ENCODE assay signal across 18 cellular contexts in genomic region chr13:110227416-110227815, GRCh38.
DNase-seq lines count a peak whose midpoint lies in the region; ATAC-seq and TF ChIP-seq lines count a peak whose summit lies in the region.
"Had no signal": no experiment of that assay in that cellular context is flagged by ENCODE, and none has a peak within 500 bp of the region (broad histone marks: within the 10 kb centered on the region; RNA-seq: fewer than 3 reads in every experiment).

No MANE protein-coding gene starts in this region.

- H3K4me3 ChIP-seq in endodermal cell (ENCODE audit: low read length) (no peak overlapping the region), thoracic aorta (no peak overlapping the region), HAP-1 (no peak overlapping the region)
- H3K4me3 ChIP-seq: GM12878, MG63, PC-9 had no signal

- peak overlapping the region; percentile 26 for H3K27ac Mint-ChIP-seq in HFFc6
- H3K27ac Mint-ChIP-seq in endodermal cell = peak overlapping the region; percentile 23
- H3K27ac Mint-ChIP-seq in osteocyte (ENCODE audit: unreplicated experiment) = peak overlapping the region; percentile 90
- H3K27ac Mint-ChIP-seq: CD4-positive, CD25-positive, alpha-beta regulatory T cell had no signal

- ATAC-seq in thoracic aorta (ENCODE audit: insufficient number of reproducible peaks, low FRiP score, low read depth) (no peak), HG03039 (IDR thresholded peaks at IDR 0.05; ENCODE audit: unreplicated experiment) (no peak)
- ATAC-seq: GM12878 had no signal

- no peaks in the 10 kb centered on the region for H3K27me3 ChIP-seq in endodermal cell (ENCODE audit: control insufficient read depth, insufficient read depth, low read length, poor library complexity, severe bottlenecking)
- H3K27me3 ChIP-seq in thoracic aorta (replicated peaks; ENCODE audit: insufficient read depth) = no peaks in the 10 kb centered on the region
- H3K27me3 ChIP-seq in HAP-1 (ENCODE audit: low read depth) = peaks cover 4% of the 10 kb centered on the region; the same call in 1 of the 2 replicates
- H3K27me3 ChIP-seq: MG63 had no signal

- H3K36me3 Mint-ChIP-seq in HFFc6 (ENCODE audit: low read depth) (peaks cover 5% of the 10 kb centered on the region), endodermal cell (ENCODE audit: low read depth) (peaks cover 28% of the 10 kb centered on the region), osteocyte (ENCODE audit: unreplicated experiment) (peaks cover 13% of the 10 kb centered on the region)
- H3K36me3 Mint-ChIP-seq: CD4-positive, CD25-positive, alpha-beta regulatory T cell had no signal

- H3K36me3 ChIP-seq in endodermal cell (ENCODE audit: control insufficient read depth, insufficient read depth, low read length) (peaks cover 27% of the 10 kb centered on the region), thoracic aorta (no peaks in the 10 kb centered on the region), HAP-1 (replicated peaks) (no peaks in the 10 kb centered on the region)
- H3K36me3 ChIP-seq: MG63 had no signal

- in situ Hi-C loops in HAP-1 (cut with MboI; ENCODE audit: low sequenced_read_pairs) = loop anchor here (10.0 kb wide), 1 partner anchor 187 kb away; no protein-coding TSS in a partner anchor

- no peaks in the 10 kb centered on the region for H3K9me3 ChIP-seq in endodermal cell (ENCODE audit: control insufficient read depth, low read length)
- H3K9me3 ChIP-seq in thoracic aorta = no peaks in the 10 kb centered on the region
- H3K9me3 ChIP-seq in HAP-1 = no peaks in the 10 kb centered on the region
- H3K9me3 ChIP-seq: MG63 had no signal

- H3K9ac ChIP-seq in endodermal cell (ENCODE audit: extremely low read depth, low read length, poor library complexity, severe bottlenecking) = no peak overlapping the region

- 91 to 100% methylated on average over 2 to 3 of the region's 3 CpGs for WGBS in endodermal cell (ENCODE audit: insufficient coverage in 1 of 2, insufficient read length in 1 of 2), 2 experiments

- H3K27me3 Mint-ChIP-seq in HFFc6 (ENCODE audit: insufficient read depth) = peaks cover 5% of the 10 kb centered on the region; the same call in 1 of the 2 replicates
- H3K27me3 Mint-ChIP-seq in endodermal cell (ENCODE audit: insufficient read depth) = no peaks in the 10 kb centered on the region
- H3K27me3 Mint-ChIP-seq in osteocyte (ENCODE audit: unreplicated experiment) = no peaks in the 10 kb centered on the region

- H3K9me3 Mint-ChIP-seq in HFFc6 = no peaks in the 10 kb centered on the region
- no peaks in the 10 kb centered on the region for H3K9me3 Mint-ChIP-seq in endodermal cell
- H3K9me3 Mint-ChIP-seq in osteocyte (ENCODE audit: unreplicated experiment) = no peaks in the 10 kb centered on the region

- H3K27ac ChIP-seq in endodermal cell (ENCODE audit: low read depth, low read length) = no peak overlapping the region
- H3K27ac ChIP-seq in thoracic aorta = peak overlapping the region; percentile 50 to 51

- DNase-seq in HFFc6 (no peak), endodermal cell (no peak), osteocyte (ENCODE audit: extremely low spot score, unreplicated experiment) (no peak), thoracic aorta (ENCODE audit: low spot score) (no peak), NCI-H510A (lab: John Stamatoyannopoulos, UW) (no peak), HAP-1 (ENCODE audit: low spot score in 2 of 2) (no peak)
- DNase-seq: ACHN; Calu3; CD4-positive, CD25-positive, alpha-beta regulatory T cell; DMS79; MG63; NCI-H1105; NCI-H187; NCI-H446; NCI-H774 had no signal

- H3K4me1 ChIP-seq in endodermal cell (ENCODE audit: control insufficient read depth, insufficient read depth, low read length) (peaks cover 10% of the 10 kb centered on the region), thoracic aorta (ENCODE audit: control insufficient read depth in 1 of 2, low read depth in 2 of 2) (peaks cover 15 to 55% of the 10 kb centered on the region in 2 donors), HAP-1 (no peaks in the 10 kb centered on the region)

- TF ChIP-seq CTCF in HFFc6 (IDR thresholded peaks at IDR 0.05) = no peak
- TF ChIP-seq CTCF in endodermal cell (conservative IDR thresholded peaks at IDR 0.05) = no peak
- no peak for TF ChIP-seq CTCF in osteocyte (IDR thresholded peaks at IDR 0.05)
- TF ChIP-seq CTCF in thoracic aorta (IDR thresholded peaks at IDR 0.05) = no peak

- H3K4me3 Mint-ChIP-seq in HFFc6 (no peak overlapping the region), endodermal cell (no peak overlapping the region), osteocyte (ENCODE audit: unreplicated experiment) (no peak overlapping the region)
- H3K4me3 Mint-ChIP-seq: CD4-positive, CD25-positive, alpha-beta regulatory T cell had no signal

- H3K4me1 Mint-ChIP-seq in HFFc6 (ENCODE audit: low read depth) = peaks cover 54% of the 10 kb centered on the region
- peaks cover 21% of the 10 kb centered on the region for H3K4me1 Mint-ChIP-seq in endodermal cell
- peaks cover 70% of the 10 kb centered on the region for H3K4me1 Mint-ChIP-seq in osteocyte (ENCODE audit: unreplicated experiment)
- H3K4me1 Mint-ChIP-seq: CD4-positive, CD25-positive, alpha-beta regulatory T cell had no signal

Comparison
In these comparisons a context has a peak if more than half of its experiments do, and no peak if none do; other contexts are left out.
1. H3K27ac Mint-ChIP-seq: peak in every context shown above with its lines; median percentile 90 in osteocyte; 26 in HFFc6; 23 in endodermal cell.